In the genomic region with DNA sequence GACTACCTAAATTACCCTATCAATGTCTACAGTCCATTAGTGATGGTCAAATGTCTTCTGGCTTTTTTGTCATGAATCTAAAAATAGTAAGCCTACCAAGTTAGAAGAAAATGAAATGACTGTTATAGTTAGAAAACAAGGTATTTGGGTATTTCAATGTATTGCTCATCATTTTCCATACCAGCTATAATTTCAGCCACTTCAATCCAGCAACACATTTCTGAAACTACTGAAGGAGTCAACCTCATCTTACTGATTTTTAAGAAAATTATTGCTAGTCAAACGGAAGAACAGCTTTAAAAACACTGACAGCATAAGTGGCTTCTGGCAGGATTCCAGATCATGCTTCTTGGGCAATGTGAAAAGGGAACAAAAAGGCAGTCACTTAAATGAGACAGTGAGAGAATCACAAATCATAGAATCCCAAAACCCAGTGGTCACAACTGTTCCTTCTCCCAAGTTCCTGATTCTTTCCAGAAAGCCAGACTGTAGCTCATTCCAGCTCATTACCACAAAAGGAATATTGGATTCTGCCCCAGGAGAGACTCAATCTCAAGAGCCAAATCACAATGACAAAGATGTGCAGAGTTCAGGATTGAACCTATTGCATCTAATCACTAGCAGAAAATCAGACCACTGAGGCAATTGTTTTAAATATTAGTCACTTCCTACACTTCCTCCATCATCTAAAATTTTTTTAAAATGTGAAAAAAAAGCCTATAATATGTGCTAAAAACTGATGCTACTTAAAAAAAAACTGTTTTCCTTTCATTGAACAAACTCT, we compare ENCODE assay signal across 9 cellular contexts.
DNase-seq lines count a peak whose midpoint lies in the region; ATAC-seq and TF ChIP-seq lines count a peak whose summit lies in the region.
"Had no signal": no experiment of that assay in that cellular context is flagged by ENCODE, and none has a peak within 500 bp of the region (broad histone marks: within the 10 kb centered on the region; RNA-seq: fewer than 3 reads in every experiment).

No MANE protein-coding gene starts in this region.

- H3K4me1 Mint-ChIP-seq in GM23338, result peaks cover 41% of the 10 kb centered on the region

- no peaks in the 10 kb centered on the region for H3K36me3 Mint-ChIP-seq in GM23338 (ENCODE audit: low read depth)

- no peaks in the 10 kb centered on the region for H3K27me3 Mint-ChIP-seq in GM23338 (ENCODE audit: insufficient read depth, low read depth, poor library complexity)

- H3K36me3 ChIP-seq in mucosa of descending colon (ENCODE audit: low read depth), result no peaks in the 10 kb centered on the region
- no peaks in the 10 kb centered on the region for H3K36me3 ChIP-seq in GM23338 (ENCODE audit: insufficient read depth)

- ATAC-seq in GM18868 (IDR thresholded peaks at IDR 0.05; ENCODE audit: unreplicated experiment), result peak; percentile 55
- ATAC-seq in HG03520 (IDR thresholded peaks at IDR 0.05; ENCODE audit: unreplicated experiment), result peak; percentile 72
- peak; percentile 15 for ATAC-seq in mucosa of descending colon
- no peak for ATAC-seq in GM23338

- H2AFZ ChIP-seq in GM23338, result no peak overlapping the region

- H3K9me3 ChIP-seq in mucosa of descending colon, result no peaks in the 10 kb centered on the region

- H3K4me3 ChIP-seq in mucosa of descending colon (no peak overlapping the region), GM23338 (no peak overlapping the region), coronary artery (no peak overlapping the region)
- H3K4me3 ChIP-seq: skin epidermis had no signal

- no peaks in the 10 kb centered on the region for H4K20me1 ChIP-seq in GM23338 (replicated peaks; ENCODE audit: insufficient read depth)

- no peaks in the 10 kb centered on the region for H3K79me2 ChIP-seq in GM23338 (replicated peaks; ENCODE audit: insufficient read depth)

- peak; percentile 9 for DNase-seq in AG08395 (ENCODE audit: low spot score)
- DNase-seq in activated T-cell treated with anti-CD3 and anti-CD28 coated beads, Interleukin-2, amount 50 U/mL, for 48 hours, result peak; percentile 46 to 49
- peak in 1 of 3 donors; percentile 50 for DNase-seq in mucosa of descending colon
- DNase-seq in GM23338 (ENCODE audit: low spot score), result no peak
- no peak for DNase-seq in coronary artery (ENCODE audit: low spot score)
- DNase-seq in HuH-7.5 (ENCODE audit: low spot score), result no peak

- H3K4me3 Mint-ChIP-seq in GM23338, result no peak overlapping the region

- TF ChIP-seq CTCF in mucosa of descending colon (IDR thresholded peaks at IDR 0.05) (no peak), GM23338 (conservative IDR thresholded peaks at IDR 0.05; ENCODE audit: low read depth in 2 of 2) (no peak), coronary artery (IDR thresholded peaks at IDR 0.05) (no peak)

- H3F3A ChIP-seq in GM23338 (replicated peaks; ENCODE audit: low read depth), result no peaks in the 10 kb centered on the region

- no peaks in the 10 kb centered on the region for H3K9me2 ChIP-seq in GM23338 (ENCODE audit: insufficient read depth)

- H3K27ac Mint-ChIP-seq in GM23338, result no peak overlapping the region

- no peaks in the 10 kb centered on the region for H3K27me3 ChIP-seq in GM23338 (ENCODE audit: insufficient read depth)

- H3K9me3 Mint-ChIP-seq in GM23338, result no peaks in the 10 kb centered on the region

- H3K4me2 ChIP-seq in GM23338, result no peak overlapping the region

- intact Hi-C loops in mucosa of descending colon (cut with DNase I, micrococcal nuclease), result no loop called here

- H3K4me1 ChIP-seq in mucosa of descending colon (ENCODE audit: low read depth) (no peaks in the 10 kb centered on the region), GM23338 (ENCODE audit: insufficient read depth) (peaks cover 18% of the 10 kb centered on the region)

- H3K27ac ChIP-seq in GM23338 (ENCODE audit: low read depth) (no peak overlapping the region), coronary artery (no peak overlapping the region)

TF ChIP-seq in GM23338, 12 proteins besides CTCF, POLR2A, EP300 and RAD21:
- no peak for TF ChIP-seq ZNF331 (CRISPR knock-in tag; IDR thresholded peaks at IDR 0.05; ENCODE audit: low read depth)
- TF ChIP-seq STAT1 (IDR thresholded peaks at IDR 0.05; ENCODE audit: unreplicated experiment), result no peak
- TF ChIP-seq EZH2phosphoT487 (IDR thresholded peaks at IDR 0.05; ENCODE audit: unreplicated experiment), result no peak
- no peak for TF ChIP-seq NANOG (IDR thresholded peaks at IDR 0.05; ENCODE audit: borderline replicate concordance)
- TF ChIP-seq, protein P1, sequence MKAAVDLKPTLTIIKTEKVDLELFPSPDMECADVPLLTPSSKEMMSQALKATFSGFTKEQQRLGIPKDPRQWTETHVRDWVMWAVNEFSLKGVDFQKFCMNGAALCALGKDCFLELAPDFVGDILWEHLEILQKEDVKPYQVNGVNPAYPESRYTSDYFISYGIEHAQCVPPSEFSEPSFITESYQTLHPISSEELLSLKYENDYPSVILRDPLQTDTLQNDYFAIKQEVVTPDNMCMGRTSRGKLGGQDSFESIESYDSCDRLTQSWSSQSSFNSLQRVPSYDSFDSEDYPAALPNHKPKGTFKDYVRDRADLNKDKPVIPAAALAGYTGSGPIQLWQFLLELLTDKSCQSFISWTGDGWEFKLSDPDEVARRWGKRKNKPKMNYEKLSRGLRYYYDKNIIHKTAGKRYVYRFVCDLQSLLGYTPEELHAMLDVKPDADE (IDR thresholded peaks at IDR 0.05), result no peak
- no peak for TF ChIP-seq CREB1 (CRISPR knock-in tag; IDR thresholded peaks at IDR 0.05; ENCODE audit: low read depth)
- no peak for TF ChIP-seq ZNF114 (CRISPR knock-in tag; IDR thresholded peaks at IDR 0.05)
- no peak for TF ChIP-seq JUNB (IDR thresholded peaks at IDR 0.05; ENCODE audit: unreplicated experiment)
- TF ChIP-seq, protein P2, sequence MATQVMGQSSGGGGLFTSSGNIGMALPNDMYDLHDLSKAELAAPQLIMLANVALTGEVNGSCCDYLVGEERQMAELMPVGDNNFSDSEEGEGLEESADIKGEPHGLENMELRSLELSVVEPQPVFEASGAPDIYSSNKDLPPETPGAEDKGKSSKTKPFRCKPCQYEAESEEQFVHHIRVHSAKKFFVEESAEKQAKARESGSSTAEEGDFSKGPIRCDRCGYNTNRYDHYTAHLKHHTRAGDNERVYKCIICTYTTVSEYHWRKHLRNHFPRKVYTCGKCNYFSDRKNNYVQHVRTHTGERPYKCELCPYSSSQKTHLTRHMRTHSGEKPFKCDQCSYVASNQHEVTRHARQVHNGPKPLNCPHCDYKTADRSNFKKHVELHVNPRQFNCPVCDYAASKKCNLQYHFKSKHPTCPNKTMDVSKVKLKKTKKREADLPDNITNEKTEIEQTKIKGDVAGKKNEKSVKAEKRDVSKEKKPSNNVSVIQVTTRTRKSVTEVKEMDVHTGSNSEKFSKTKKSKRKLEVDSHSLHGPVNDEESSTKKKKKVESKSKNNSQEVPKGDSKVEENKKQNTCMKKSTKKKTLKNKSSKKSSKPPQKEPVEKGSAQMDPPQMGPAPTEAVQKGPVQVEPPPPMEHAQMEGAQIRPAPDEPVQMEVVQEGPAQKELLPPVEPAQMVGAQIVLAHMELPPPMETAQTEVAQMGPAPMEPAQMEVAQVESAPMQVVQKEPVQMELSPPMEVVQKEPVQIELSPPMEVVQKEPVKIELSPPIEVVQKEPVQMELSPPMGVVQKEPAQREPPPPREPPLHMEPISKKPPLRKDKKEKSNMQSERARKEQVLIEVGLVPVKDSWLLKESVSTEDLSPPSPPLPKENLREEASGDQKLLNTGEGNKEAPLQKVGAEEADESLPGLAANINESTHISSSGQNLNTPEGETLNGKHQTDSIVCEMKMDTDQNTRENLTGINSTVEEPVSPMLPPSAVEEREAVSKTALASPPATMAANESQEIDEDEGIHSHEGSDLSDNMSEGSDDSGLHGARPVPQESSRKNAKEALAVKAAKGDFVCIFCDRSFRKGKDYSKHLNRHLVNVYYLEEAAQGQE (IDR thresholded peaks at IDR 0.05; ENCODE audit: unreplicated experiment), result no peak

Comparison
In these comparisons a context has a peak if more than half of its experiments do, and no peak if none do; other contexts are left out.
1. DNase-seq: peak in AG08395 (single experiment) and activated T-cell treated with anti-CD3 and anti-CD28 coated beads, Interleukin-2, amount 50 U/mL, for 48 hours (2 of 2); none in GM23338 (single experiment), coronary artery (single experiment) and HuH-7.5 (single experiment).